8 cellular contexts compared by ENCODE assay signal in the genomic region with DNA sequence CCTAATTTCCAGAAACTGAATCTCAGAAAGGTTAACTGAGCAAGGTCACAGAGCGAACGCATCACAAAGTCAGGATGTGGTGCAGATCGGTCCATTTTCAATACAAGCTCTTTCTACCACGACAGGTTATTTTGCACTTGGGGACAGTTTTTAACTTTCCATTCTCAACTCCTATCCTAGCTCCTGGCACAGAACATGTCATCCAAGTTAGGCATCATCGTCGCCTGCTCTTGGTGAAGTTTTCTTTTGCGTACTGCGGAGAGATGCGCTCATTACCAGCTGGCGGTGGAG. TPM values are rescaled to one million over a fixed set of nuclear protein-coding genes. Genes with fewer than 3 reads are reported as not detected.
DNase-seq lines count a peak whose midpoint lies in the region; ATAC-seq, FAIRE-seq and TF ChIP-seq lines count a peak whose summit lies in the region.

No MANE protein-coding gene starts in this region.

- peak overlapping the region; percentile 41; the same call in 1 of the 2 replicates for H3K27ac ChIP-seq in ACC112 (ENCODE audit: low read depth, low read length)
- H3K27ac ChIP-seq in HCT116 (ENCODE audit: low read depth, low read length) = peak overlapping the region; percentile 95
- H3K27ac ChIP-seq in GM12878 (ENCODE audit: control insufficient read depth, insufficient read depth) = peak overlapping the region; percentile 94
- H3K27ac ChIP-seq in mesendoderm (ENCODE audit: low read depth, low read length) = peak overlapping the region; percentile 60

- H2BK120ac ChIP-seq in mesendoderm (ENCODE audit: low read depth, low read length) = no peak overlapping the region

- H3K79me2 ChIP-seq in ACC112 (ENCODE audit: control insufficient read depth, insufficient read depth, low read length, unreplicated experiment) (peaks cover 10% of the 10 kb centered on the region), HCT116 (ENCODE audit: insufficient read depth, low read length) (peaks cover 12% of the 10 kb centered on the region; the same call in 1 of the 2 replicates), GM12878 (ENCODE audit: control insufficient read depth, insufficient read depth, low read length) (peaks cover 20% of the 10 kb centered on the region), mesendoderm (ENCODE audit: control insufficient read depth, insufficient read depth, low read length) (peaks cover 3% of the 10 kb centered on the region)

- BruUV-seq in HCT116 (replicated peaks; lab: Mats Ljungman, UMichigan) (no TSS peak), GM12878 (replicated peaks; lab: Mats Ljungman, UMichigan) (no TSS peak)

- no peak for DNase-seq in HCT116 (ENCODE audit: low read depth, low spot score)
- no peak for DNase-seq in GM12878 (ENCODE audit: low read depth, low spot score)
- no peak for DNase-seq in mesendoderm
- DNase-seq in NCI-H446 treated with DMSO at 0.1 percent for 48 hours (lab: John Stamatoyannopoulos, UW) = no peak
- no peak for DNase-seq in occipital lobe (lab: John Stamatoyannopoulos, UW)
- DNase-seq in stimulated activated CD8-positive, alpha-beta memory T cell treated with anti-CD3 and anti-CD28 coated beads, Interleukin-4, amount 100 ng/mL, for 48 hours = no peak

- CTCF ChIA-PET in HCT116 (lab: Charles Lee) (interaction anchor here (0.7 to 2.9 kb wide), 7 partner anchors 12 to 234 kb away, joined by 3 to 26 read pairs (median 6); no protein-coding TSS in a partner anchor), GM12878 (lab: Yijun Ruan, JAX) (interaction anchor here (0.6 to 6.1 kb wide), 14 partner anchors 9 to 782 kb away, joined by 3 to 72 read pairs (median 4); partner anchors contain the start of gene ICAM2)

- H2BK5ac ChIP-seq in mesendoderm (ENCODE audit: low read length) = no peak overlapping the region

- H3K4ac ChIP-seq in mesendoderm (ENCODE audit: low read depth, low read length) = no peak overlapping the region

- H2AK5ac ChIP-seq in mesendoderm (ENCODE audit: low read length) = no peak overlapping the region

- no peak for FAIRE-seq in GM12878 (lab: Jason Lieb, UNC)

- TF ChIP-seq POLR2A in HCT116 (IDR thresholded peaks at IDR 0.05; ENCODE audit: borderline replicate concordance, extremely low read depth, insufficient read depth, insufficient read length) (no peak), GM12878 (IDR thresholded peaks at IDR 0.05; ENCODE audit: low read depth, low read length) (no peak)

- H3K4me3 ChIP-seq in ACC112 (ENCODE audit: low read depth, low read length) = peak overlapping the region; percentile 95
- H3K4me3 ChIP-seq in HCT116 (replicated peaks in 1 of 2; ENCODE audit: low read depth in 1 of 2, low read length in 2 of 2) = peak overlapping the region; percentile 74 to 88
- peak overlapping the region; percentile 75 for H3K4me3 ChIP-seq in GM12878
- peak overlapping the region; percentile 57 for H3K4me3 ChIP-seq in mesendoderm (ENCODE audit: low read length)

- H3K56ac ChIP-seq in mesendoderm (ENCODE audit: low read length) = peak overlapping the region; percentile 85

- H4K8ac ChIP-seq in mesendoderm (ENCODE audit: low read depth, low read length) = no peak overlapping the region

- H3K4me1 ChIP-seq in ACC112 (ENCODE audit: control insufficient read depth, insufficient read depth, low read length, unreplicated experiment) = peaks cover 22% of the 10 kb centered on the region
- H3K4me1 ChIP-seq in HCT116 (ENCODE audit: control insufficient read depth in 1 of 2, insufficient read depth in 2 of 2, low read length in 2 of 2) = peaks cover 6 to 29% of the 10 kb centered on the region in 2 experiments; a peak in 3 of 4 replicates
- H3K4me1 ChIP-seq in GM12878 (ENCODE audit: control insufficient read depth, insufficient read depth, low read length) = peaks cover 3% of the 10 kb centered on the region; the same call in 1 of the 2 replicates
- H3K4me1 ChIP-seq in mesendoderm (ENCODE audit: control insufficient read depth, low read depth, low read length) = no peaks in the 10 kb centered on the region

- TF ChIP-seq CTCF in HCT116 (IDR thresholded peaks at IDR 0.05 in 2 of 3, conservative IDR thresholded peaks at IDR 0.05 in 1 of 3; ENCODE audit: borderline replicate concordance in 1 of 3, insufficient read depth in 1 of 3, low read depth in 2 of 3, low read length in 2 of 3) (no peak), GM12878 (IDR thresholded peaks at IDR 0.05 in 2 of 3, conservative IDR thresholded peaks at IDR 0.05 in 1 of 3; ENCODE audit: control insufficient read depth in 2 of 3, extremely low read depth in 1 of 3, insufficient read depth in 1 of 3, low read depth in 3 of 3, low read length in 3 of 3) (no peak)

- no peak overlapping the region for H3K18ac ChIP-seq in mesendoderm (ENCODE audit: low read length)

- H2AFZ ChIP-seq in ACC112 (ENCODE audit: low read length, unreplicated experiment) (peak overlapping the region; percentile 63), HCT116 (ENCODE audit: low read depth, low read length, poor library complexity, severe bottlenecking) (no peak overlapping the region), GM12878 (ENCODE audit: control insufficient read depth, low read depth, low read length) (peak overlapping the region; percentile 89)

- H3K79me1 ChIP-seq in mesendoderm (ENCODE audit: low read length) = no peaks in the 10 kb centered on the region

- POLR2A ChIA-PET in HCT116 (lab: Charles Lee) (interaction anchor here (0.6 to 4.8 kb wide), 39 partner anchors 10 to 849 kb away, joined by 3 to 57 read pairs (median 4); partner anchors contain the start of genes CSHL1, ERN1, GH1 and TEX2), GM12878 (lab: Charles Lee) (interaction anchor here (0.6 to 2.3 kb wide), 31 partner anchors 9 to 840 kb away, joined by 3 to 13 read pairs (median 3); partner anchors contain the start of genes CEP95, DDX5, ICAM2 and TEX2)

- H4K5ac ChIP-seq in mesendoderm (ENCODE audit: low read length) = no peak overlapping the region

- peak overlapping the region; percentile 96 for H3K9ac ChIP-seq in HCT116 (ENCODE audit: low read length)
- H3K9ac ChIP-seq in GM12878 (ENCODE audit: control insufficient read depth, insufficient read depth, low read length) = peak overlapping the region; percentile 75
- peak overlapping the region; percentile 80 for H3K9ac ChIP-seq in mesendoderm (ENCODE audit: low read length)

- H3K9me3 ChIP-seq in HCT116 (ENCODE audit: control insufficient read depth in 1 of 2, insufficient read depth in 1 of 2, low read depth in 1 of 2, low read length in 2 of 2) (no peaks in the 10 kb centered on the region), GM12878 (replicated peaks; ENCODE audit: control insufficient read depth, insufficient read depth, low read length) (no peaks in the 10 kb centered on the region)

- H2BK15ac ChIP-seq in mesendoderm (replicated peaks; ENCODE audit: low read depth) = no peak overlapping the region

- intact Hi-C loops in HCT116 (cut with micrococcal nuclease) = loop anchor here (5.0 to 10.0 kb wide), 3 partner anchors 117 to 349 kb away; partner anchors contain the start of genes POLG2 and TEX2
- intact Hi-C loops in GM12878 (cut with micrococcal nuclease; ENCODE audit: unreplicated experiment) = loop anchor here (5.0 kb wide), 2 partner anchors 117 to 137 kb away; partner anchors contain the start of gene TEX2

- no peaks in the 10 kb centered on the region for H3K27me3 ChIP-seq in ACC112 (ENCODE audit: insufficient read depth, low read length)
- H3K27me3 ChIP-seq in HCT116 (ENCODE audit: insufficient read depth, low read length) = no peaks in the 10 kb centered on the region
- no peaks in the 10 kb centered on the region for H3K27me3 ChIP-seq in GM12878 (replicated peaks in 1 of 2; ENCODE audit: control insufficient read depth in 2 of 2, insufficient read depth in 2 of 2, low read length in 1 of 2)
- H3K27me3 ChIP-seq in mesendoderm (ENCODE audit: insufficient read depth, low read length, poor library complexity) = no peaks in the 10 kb centered on the region

- ATAC-seq in HCT116 (peak; percentile 3), GM12878 (no peak; the same call in 1 of the 3 replicates), HG02642 (IDR thresholded peaks at IDR 0.05; ENCODE audit: poor library complexity, unreplicated experiment) (no peak)

- no peak for TF ChIP-seq EP300 in GM12878 (IDR thresholded peaks at IDR 0.05; ENCODE audit: borderline replicate concordance in 1 of 2, control insufficient read depth in 1 of 2, low read depth in 2 of 2, low read length in 2 of 2)

- H3K36me3 ChIP-seq in ACC112 (ENCODE audit: insufficient read depth, low read length) = peaks cover 5% of the 10 kb centered on the region; the same call in 1 of the 2 replicates
- H3K36me3 ChIP-seq in HCT116 (ENCODE audit: control insufficient read depth in 1 of 2, insufficient read depth in 2 of 2, low read length in 2 of 2) = peaks cover 0 to 11% of the 10 kb centered on the region in 2 experiments; a peak in 1 of 4 replicates
- peaks cover 3 to 10% of the 10 kb centered on the region in 2 experiments for H3K36me3 ChIP-seq in GM12878 (ENCODE audit: control insufficient read depth in 2 of 2, insufficient read depth in 2 of 2, low read length in 1 of 2)
- no peaks in the 10 kb centered on the region for H3K36me3 ChIP-seq in mesendoderm (ENCODE audit: control insufficient read depth, insufficient read depth, low read length)

- SMC1A ChIA-PET in GM12878 (lab: Charles Lee; ENCODE audit: uncharacterized antibody, unreplicated experiment) = interaction anchor here (0.7 to 5.7 kb wide), 16 partner anchors 13 to 226 kb away, joined by 3 to 50 read pairs (median 3); partner anchors contain the start of gene ICAM2

- RAD21 ChIA-PET in HCT116 (lab: Charles Lee; ENCODE audit: low non-redundant PET in 1 of 2, low total read pairs in 2 of 2, uncharacterized antibody in 2 of 2, unreplicated experiment in 2 of 2) (interaction anchor here (0.7 to 1.1 kb wide), 3 partner anchors 12 to 699 kb away, joined by 3 to 4 read pairs (median 4); no protein-coding TSS in a partner anchor), GM12878 (lab: Charles Lee; ENCODE audit: unreplicated experiment) (interaction anchor here (0.6 to 2.5 kb wide), 19 partner anchors 10 to 509 kb away, joined by 3 to 22 read pairs (median 4); partner anchors contain the start of genes CD79B, ERN1 and ICAM2)

- WGBS in GM12878 (ENCODE audit: insufficient coverage, insufficient replicate concordance, low lambda C conversion rate, missing lambda C conversion rate) = under 1% methylated on average over 10 of the region's 10 CpGs
- WGBS in mesendoderm (ENCODE audit: extremely low coverage, insufficient coverage, low lambda C conversion rate) = no CpG with 5 or more reads among the region's 10 CpGs

- H3K23ac ChIP-seq in mesendoderm (ENCODE audit: low read length) = no peak overlapping the region

- in situ Hi-C loops in GM12878 (cut with MboI) = no loop called here

- H3K4me2 ChIP-seq in HCT116 (ENCODE audit: low read length) (peak overlapping the region; percentile 89), GM12878 (ENCODE audit: control insufficient read depth, insufficient read depth) (peak overlapping the region; percentile 43; the same call in 1 of the 2 replicates), mesendoderm (ENCODE audit: low read length) (peak overlapping the region; percentile 94)

- TF ChIP-seq RAD21 in HCT116 (IDR thresholded peaks at IDR 0.05; ENCODE audit: low read depth) = no peak
- no peak for TF ChIP-seq RAD21 in GM12878 (IDR thresholded peaks at IDR 0.05; ENCODE audit: insufficient read depth, low read depth, low read length)

- H4K20me1 ChIP-seq in HCT116 (ENCODE audit: insufficient read depth) (no peaks in the 10 kb centered on the region), GM12878 (ENCODE audit: control insufficient read depth, insufficient read depth) (no peaks in the 10 kb centered on the region)

- no peaks in the 10 kb centered on the region for H3K9me2 ChIP-seq in HCT116 (ENCODE audit: insufficient read depth)

RNA-seq across cellular contexts. Expression of gene ERN1, which starts 15.5 kb away (rescaled TPM):
- total RNA-seq in HCT116 (2021; ENCODE audit: unreplicated experiment) (28.2 TPM), GM12878 (2014; rRNA removed) (7.5 and 10.8 TPM in 2 replicates), GM12878 (2014; rRNA removed; fragmentation: Illumina TruSeq; extraction: Trizol) (6.4 and 7.6 TPM in 2 replicates), GM12878 (2021) (16.8 and 17.1 TPM in 2 replicates), occipital lobe (5.9 TPM)
- 10.8 and 11.2 TPM in 2 replicates for polyA plus RNA-seq in HCT116 (2012)
- total RNA-seq in GM12878 (2013; cell fraction: nucleolus; rRNA removed) = 60.0 and 65.4 TPM in 2 replicates
- polyA plus RNA-seq in GM12878 (2011; ENCODE audit: low read depth) = 11.6 TPM
- polyA plus RNA-seq in GM12878 (2011; rRNA removed) (6.4 and 7.3 TPM in 2 replicates), GM12878 (2014; fragmentation: Illumina TruSeq; extraction: Trizol) (6.5 and 6.7 TPM in 2 replicates), GM12878 (2014; fragmentation: Nextera tagmentation; extraction: Ambion mirVana) (1 to 10 TPM; 2.6 to 3.4 TPM), GM12878 (2014; rRNA removed) (7.7 and 10.7 TPM in 2 replicates), GM12878 (2016; fragmentation: Nextera tagmentation; extraction: Ambion mirVana) (10 to 100 TPM; 17.9 to 19.2 TPM)
- 5.5 and 5.6 TPM in 2 replicates for polyA plus RNA-seq in GM12878 (2011; cell fraction: cytosol; rRNA removed)
- polyA plus RNA-seq in GM12878 (2011; cell fraction: nucleus; rRNA removed) = 14.1 and 15.5 TPM in 2 replicates
- polyA plus RNA-seq in GM12878 (2012) = 9.2 and 15.8 TPM in 2 replicates
- 10.5 and 16.0 TPM in 2 replicates for polyA minus RNA-seq in GM12878 (2011; rRNA and poly(A)+ RNA removed)
- 2.0 and 3.5 TPM in 2 replicates for polyA minus RNA-seq in GM12878 (2011; cell fraction: cytosol; rRNA and poly(A)+ RNA removed)
- polyA minus RNA-seq in GM12878 (2011; cell fraction: nucleus; rRNA and poly(A)+ RNA removed) = 10.5 and 17.7 TPM in 2 replicates
- polyA plus RNA-seq in mesendoderm (2013, experiment 1 of 2) = 3.3 TPM
- polyA plus RNA-seq in mesendoderm (2013, experiment 2 of 2) = 2.9 TPM

Comparison
In these comparisons a context has a peak if more than half of its experiments do, and no peak if none do; other contexts are left out.
1. H3K27ac ChIP-seq: peak in every context shown above with its lines; median percentile 95 in HCT116; 94 in GM12878; 60 in mesendoderm; 41 in ACC112.
2. H3K4me2 ChIP-seq: peak in every context shown above with its lines; median percentile 94 in mesendoderm; 89 in HCT116; 43 in GM12878.